Comparison of ENCODE assay signal across 1 cellular context in the genomic region with DNA sequence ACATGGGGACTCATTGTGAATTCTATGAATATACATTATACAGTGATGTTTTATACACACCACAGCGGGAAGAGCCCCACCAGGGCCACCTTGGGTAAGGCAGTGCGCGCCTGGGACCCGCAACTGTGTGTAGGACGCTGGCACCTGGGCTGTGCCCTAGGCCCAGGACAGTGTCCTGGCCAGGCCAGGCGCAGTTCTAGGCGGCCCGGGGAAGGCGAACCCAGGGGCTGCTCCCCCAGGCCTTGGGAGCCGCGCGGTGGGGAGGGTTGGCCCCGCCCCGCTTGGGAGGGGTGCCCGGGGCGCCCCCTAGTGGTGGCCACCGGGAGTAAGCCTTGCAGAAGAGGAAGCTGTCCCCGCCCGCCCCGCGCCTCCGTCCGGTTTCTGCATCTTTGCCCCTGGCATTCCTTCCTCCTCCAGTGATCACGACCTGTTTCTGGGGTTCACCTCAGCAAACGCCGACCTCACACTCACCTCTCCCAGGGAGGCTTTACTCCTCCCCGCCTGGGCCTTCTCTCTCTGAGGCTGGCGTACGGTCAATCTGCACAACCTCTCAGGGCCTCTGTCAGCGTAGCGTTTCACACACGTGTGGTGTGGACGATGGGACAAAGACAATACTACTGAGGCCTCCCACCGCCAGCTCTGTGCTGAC.
TF ChIP-seq lines count a peak whose summit lies in the region.

No MANE protein-coding gene starts in this region.

TF ChIP-seq in HepG2, 621 proteins besides CTCF, POLR2A, EP300 and RAD21 (continued from another document and continues in another):
- TF ChIP-seq ATF1 (CRISPR knock-in tag; IDR thresholded peaks at IDR 0.05) (no peak), SP4 (CRISPR knock-in tag; IDR thresholded peaks at IDR 0.05) (peak; percentile 74), KLF13 (CRISPR knock-in tag; IDR thresholded peaks at IDR 0.05) (no peak), ZNF788 (CRISPR knock-in tag; IDR thresholded peaks at IDR 0.05; ENCODE audit: borderline replicate concordance) (no peak; the same call in 1 of the 2 replicates), ZNF430 (CRISPR knock-in tag; IDR thresholded peaks at IDR 0.05) (no peak), CENPBD1 (CRISPR knock-in tag; IDR thresholded peaks at IDR 0.05; ENCODE audit: borderline replicate concordance, low read depth) (no peak), ZNF737 (CRISPR knock-in tag; IDR thresholded peaks at IDR 0.05; ENCODE audit: borderline replicate concordance) (no peak), NCOA2 (CRISPR knock-in tag; IDR thresholded peaks at IDR 0.05) (no peak), MLX (CRISPR knock-in tag; IDR thresholded peaks at IDR 0.05) (no peak), ZBTB46 (CRISPR knock-in tag; IDR thresholded peaks at IDR 0.05; ENCODE audit: borderline replicate concordance) (no peak), RFX5 (IDR thresholded peaks at IDR 0.05; ENCODE audit: low read depth, low read length) (no peak), ZSCAN9 (CRISPR knock-in tag; IDR thresholded peaks at IDR 0.05; ENCODE audit: borderline replicate concordance) (0 out of 2 replicates have a peak, but pooled peaks have one; percentile 41), ATRX (CRISPR knock-in tag; IDR thresholded peaks at IDR 0.05; ENCODE audit: borderline replicate concordance) (no peak), FOXJ3 (CRISPR knock-in tag; IDR thresholded peaks at IDR 0.05; ENCODE audit: borderline replicate concordance) (no peak), DR1 (CRISPR knock-in tag; IDR thresholded peaks at IDR 0.05) (peak; percentile 82), NCOA1 (CRISPR knock-in tag; IDR thresholded peaks at IDR 0.05) (no peak), ZC3H13 (CRISPR knock-in tag; IDR thresholded peaks at IDR 0.05) (no peak), NFYC (CRISPR knock-in tag; IDR thresholded peaks at IDR 0.05) (no peak), ZNF501 (CRISPR knock-in tag; IDR thresholded peaks at IDR 0.05) (0 out of 2 replicates have a peak, but pooled peaks have one; percentile 37), ZNF205 (CRISPR knock-in tag; IDR thresholded peaks at IDR 0.05) (peak; percentile 49; the same call in 1 of the 2 replicates), MXD1 (CRISPR knock-in tag; IDR thresholded peaks at IDR 0.05) (peak; percentile 57; the same call in 1 of the 2 replicates), ZNF484 (CRISPR knock-in tag; IDR thresholded peaks at IDR 0.05; ENCODE audit: borderline replicate concordance, low read depth) (no peak), SSRP1 (CRISPR knock-in tag; IDR thresholded peaks at IDR 0.05) (no peak), ZFY (CRISPR knock-in tag; IDR thresholded peaks at IDR 0.05) (peak; percentile 64), SOX13 (IDR thresholded peaks at IDR 0.05) (no peak; the same call in 1 of the 2 replicates), SOX13 (CRISPR knock-in tag; conservative IDR thresholded peaks at IDR 0.05 in 1 of 2, IDR thresholded peaks at IDR 0.05 in 1 of 2) (peak in 1 of 2 experiments; percentile 7; a peak in 1 of 4 replicates), ZBTB42 (CRISPR knock-in tag; IDR thresholded peaks at IDR 0.05) (no peak), NONO (IDR thresholded peaks at IDR 0.05) (no peak), NONO (CRISPR knock-in tag; conservative IDR thresholded peaks at IDR 0.05) (peak; percentile 50; the same call in 1 of the 2 replicates), ZMYM4 (CRISPR knock-in tag; IDR thresholded peaks at IDR 0.05) (peak; percentile 22; the same call in 1 of the 2 replicates), HNRNPK (IDR thresholded peaks at IDR 0.05; ENCODE audit: low read depth, low read length, poor library complexity, severe bottlenecking) (peak; percentile 59), PAX8 (CRISPR knock-in tag; IDR thresholded peaks at IDR 0.05; ENCODE audit: borderline replicate concordance) (no peak), KAT7 (CRISPR knock-in tag; IDR thresholded peaks at IDR 0.05; ENCODE audit: borderline replicate concordance) (peak; percentile 25; the same call in 1 of the 2 replicates), IRX3 (CRISPR knock-in tag; IDR thresholded peaks at IDR 0.05; ENCODE audit: borderline replicate concordance, low read depth) (no peak; the same call in 1 of the 2 replicates), ZNF782 (CRISPR knock-in tag; IDR thresholded peaks at IDR 0.05; ENCODE audit: borderline replicate concordance) (no peak), SUZ12 (IDR thresholded peaks at IDR 0.05; ENCODE audit: low read depth, low read length) (no peak), ZNF800 (CRISPR knock-in tag; IDR thresholded peaks at IDR 0.05) (peak; percentile 55; the same call in 1 of the 2 replicates), SETDB1 (CRISPR knock-in tag; IDR thresholded peaks at IDR 0.05; ENCODE audit: borderline replicate concordance) (no peak), ISL2 (CRISPR knock-in tag; IDR thresholded peaks at IDR 0.05) (peak; percentile 83), ATAD3A (CRISPR knock-in tag; IDR thresholded peaks at IDR 0.05) (no peak), MAFK (conservative IDR thresholded peaks at IDR 0.05 in 1 of 2, IDR thresholded peaks at IDR 0.05 in 1 of 2; ENCODE audit: low read length in 2 of 2) (no peak), ZNF136 (CRISPR knock-in tag; IDR thresholded peaks at IDR 0.05; ENCODE audit: low read depth) (no peak), ZBTB21 (CRISPR knock-in tag; IDR thresholded peaks at IDR 0.05) (no peak), NFRKB (IDR thresholded peaks at IDR 0.05) (no peak), ZSCAN21 (CRISPR knock-in tag; IDR thresholded peaks at IDR 0.05; ENCODE audit: borderline replicate concordance) (0 out of 2 replicates have a peak, but pooled peaks have one; percentile 71), ZNF101 (CRISPR knock-in tag; IDR thresholded peaks at IDR 0.05; ENCODE audit: borderline replicate concordance, low read depth) (no peak), ZNF550 (CRISPR knock-in tag; IDR thresholded peaks at IDR 0.05; ENCODE audit: borderline replicate concordance) (no peak), SKI (IDR thresholded peaks at IDR 0.05; ENCODE audit: partially characterized antibody) (no peak), ZBTB34 (CRISPR knock-in tag; IDR thresholded peaks at IDR 0.05) (0 out of 2 replicates have a peak, but pooled peaks have one; percentile 32)
- TF ChIP-seq, protein P1, sequence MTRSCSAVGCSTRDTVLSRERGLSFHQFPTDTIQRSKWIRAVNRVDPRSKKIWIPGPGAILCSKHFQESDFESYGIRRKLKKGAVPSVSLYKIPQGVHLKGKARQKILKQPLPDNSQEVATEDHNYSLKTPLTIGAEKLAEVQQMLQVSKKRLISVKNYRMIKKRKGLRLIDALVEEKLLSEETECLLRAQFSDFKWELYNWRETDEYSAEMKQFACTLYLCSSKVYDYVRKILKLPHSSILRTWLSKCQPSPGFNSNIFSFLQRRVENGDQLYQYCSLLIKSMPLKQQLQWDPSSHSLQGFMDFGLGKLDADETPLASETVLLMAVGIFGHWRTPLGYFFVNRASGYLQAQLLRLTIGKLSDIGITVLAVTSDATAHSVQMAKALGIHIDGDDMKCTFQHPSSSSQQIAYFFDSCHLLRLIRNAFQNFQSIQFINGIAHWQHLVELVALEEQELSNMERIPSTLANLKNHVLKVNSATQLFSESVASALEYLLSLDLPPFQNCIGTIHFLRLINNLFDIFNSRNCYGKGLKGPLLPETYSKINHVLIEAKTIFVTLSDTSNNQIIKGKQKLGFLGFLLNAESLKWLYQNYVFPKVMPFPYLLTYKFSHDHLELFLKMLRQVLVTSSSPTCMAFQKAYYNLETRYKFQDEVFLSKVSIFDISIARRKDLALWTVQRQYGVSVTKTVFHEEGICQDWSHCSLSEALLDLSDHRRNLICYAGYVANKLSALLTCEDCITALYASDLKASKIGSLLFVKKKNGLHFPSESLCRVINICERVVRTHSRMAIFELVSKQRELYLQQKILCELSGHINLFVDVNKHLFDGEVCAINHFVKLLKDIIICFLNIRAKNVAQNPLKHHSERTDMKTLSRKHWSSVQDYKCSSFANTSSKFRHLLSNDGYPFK (CRISPR knock-in tag; IDR thresholded peaks at IDR 0.05; ENCODE audit: borderline replicate concordance), result peak; percentile 30; the same call in 1 of the 2 replicates
- TF ChIP-seq, protein P2, sequence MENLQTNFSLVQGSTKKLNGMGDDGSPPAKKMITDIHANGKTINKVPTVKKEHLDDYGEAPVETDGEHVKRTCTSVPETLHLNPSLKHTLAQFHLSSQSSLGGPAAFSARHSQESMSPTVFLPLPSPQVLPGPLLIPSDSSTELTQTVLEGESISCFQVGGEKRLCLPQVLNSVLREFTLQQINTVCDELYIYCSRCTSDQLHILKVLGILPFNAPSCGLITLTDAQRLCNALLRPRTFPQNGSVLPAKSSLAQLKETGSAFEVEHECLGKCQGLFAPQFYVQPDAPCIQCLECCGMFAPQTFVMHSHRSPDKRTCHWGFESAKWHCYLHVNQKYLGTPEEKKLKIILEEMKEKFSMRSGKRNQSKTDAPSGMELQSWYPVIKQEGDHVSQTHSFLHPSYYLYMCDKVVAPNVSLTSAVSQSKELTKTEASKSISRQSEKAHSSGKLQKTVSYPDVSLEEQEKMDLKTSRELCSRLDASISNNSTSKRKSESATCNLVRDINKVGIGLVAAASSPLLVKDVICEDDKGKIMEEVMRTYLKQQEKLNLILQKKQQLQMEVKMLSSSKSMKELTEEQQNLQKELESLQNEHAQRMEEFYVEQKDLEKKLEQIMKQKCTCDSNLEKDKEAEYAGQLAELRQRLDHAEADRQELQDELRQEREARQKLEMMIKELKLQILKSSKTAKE (CRISPR knock-in tag; IDR thresholded peaks at IDR 0.05; ENCODE audit: borderline replicate concordance), result no peak
- TF ChIP-seq, protein P3, sequence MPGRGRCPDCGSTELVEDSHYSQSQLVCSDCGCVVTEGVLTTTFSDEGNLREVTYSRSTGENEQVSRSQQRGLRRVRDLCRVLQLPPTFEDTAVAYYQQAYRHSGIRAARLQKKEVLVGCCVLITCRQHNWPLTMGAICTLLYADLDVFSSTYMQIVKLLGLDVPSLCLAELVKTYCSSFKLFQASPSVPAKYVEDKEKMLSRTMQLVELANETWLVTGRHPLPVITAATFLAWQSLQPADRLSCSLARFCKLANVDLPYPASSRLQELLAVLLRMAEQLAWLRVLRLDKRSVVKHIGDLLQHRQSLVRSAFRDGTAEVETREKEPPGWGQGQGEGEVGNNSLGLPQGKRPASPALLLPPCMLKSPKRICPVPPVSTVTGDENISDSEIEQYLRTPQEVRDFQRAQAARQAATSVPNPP (CRISPR knock-in tag; IDR thresholded peaks at IDR 0.05), result no peak
